Comparison of ENCODE assay signal across 8 cellular contexts in the genomic region with DNA sequence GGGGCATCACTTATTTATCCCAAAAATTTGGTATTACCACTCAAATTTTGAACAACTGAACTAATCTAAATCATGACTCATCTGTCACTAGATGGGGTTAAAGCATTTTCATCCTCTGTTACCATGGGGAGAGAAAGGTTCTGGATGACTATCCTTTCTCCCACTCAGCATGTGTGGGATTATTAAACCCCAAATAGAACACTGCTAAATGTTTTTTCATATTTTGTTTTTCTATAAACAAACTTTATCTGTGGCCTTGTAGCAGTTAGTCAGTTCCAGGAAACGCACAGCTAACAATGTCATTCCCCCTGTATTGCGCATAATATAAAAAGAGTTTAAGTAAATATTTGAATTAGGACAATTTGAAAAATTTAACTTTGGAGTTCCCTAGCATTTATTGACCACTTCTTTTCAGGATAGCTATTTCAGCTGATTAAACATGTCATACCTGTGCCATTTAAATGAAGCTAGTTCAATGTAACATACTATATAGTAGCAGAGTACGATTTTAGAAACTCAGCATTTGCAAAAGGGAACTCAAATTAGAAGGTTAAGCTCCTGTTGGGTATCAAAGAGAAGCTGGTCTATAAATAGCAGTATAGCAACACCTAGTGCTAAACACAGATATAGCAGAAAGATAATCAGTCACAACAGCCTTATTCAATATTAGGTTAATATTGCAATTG. TPM values are rescaled to one million over a fixed set of nuclear protein-coding genes. Genes with fewer than 3 reads are reported as not detected.
A peak's percentile ranks its signal among the peaks of the same experiment; 100 is the strongest.
DNase-seq lines count a peak whose midpoint lies in the region; TF ChIP-seq lines count a peak whose summit lies in the region.

No MANE protein-coding gene starts in this region.

- TF ChIP-seq CTCF in GM12873 (IDR thresholded peaks at IDR 0.05; ENCODE audit: insufficient read depth, low read depth, low read length, missing control alignments) = peak; percentile 44
- TF ChIP-seq CTCF in VCaP (conservative IDR thresholded peaks at IDR 0.05) = peak; percentile 72

- in situ Hi-C loops in KBM-7 (cut with MboI; ENCODE audit: low pct_unique_long_range_greater_than_20kb, low sequenced_read_pairs) = no loop called here

- DNase-seq in A172 (ENCODE audit: low spot score) = peak; percentile 39
- peak; percentile 35 for DNase-seq in KBM-7
- DNase-seq in left kidney (ENCODE audit: low read depth, low spot score) = peak; percentile 19
- no peak for DNase-seq in SK-N-DZ (ENCODE audit: low spot score)
- DNase-seq in activated CD4-positive, CD25-positive, alpha-beta regulatory T cell (lab: John Stamatoyannopoulos, UW) = no peak
- DNase-seq in activated naive CD4-positive, alpha-beta T cell treated with anti-CD3 and anti-CD28 coated beads, Interleukin-2, amount 50 U/mL, for 16 hours = no peak

- H3K27ac ChIP-seq in VCaP = no peak overlapping the region

RNA-seq across cellular contexts. Expression of a gene that starts 9.2 kb away (rescaled TPM):
- not detected in 2 replicates for total RNA-seq in A172 (2014; rRNA removed; shearing (Covaris generic))
- polyA plus RNA-seq in SK-N-DZ (2014; cell fraction: cytosol; rRNA removed) = not detected in 2 replicates
- polyA plus RNA-seq in SK-N-DZ (2014; cell fraction: nucleus; rRNA removed) = not detected in 2 replicates

RNA-seq across cellular contexts. Expression of a gene that starts 23.6 kb away (rescaled TPM):
- 11.0 and 15.9 TPM in 2 replicates for total RNA-seq in A172 (2014; rRNA removed; shearing (Covaris generic))
- 3.1 TPM in 1 of 2 replicates, not detected in the other for polyA plus RNA-seq in SK-N-DZ (2014; cell fraction: cytosol; rRNA removed)
- polyA plus RNA-seq in SK-N-DZ (2014; cell fraction: nucleus; rRNA removed) = 0.02 TPM in 1 of 2 replicates, not detected in the other

Comparison
In these comparisons a context has a peak if more than half of its experiments do, and no peak if none do; other contexts are left out.
1. DNase-seq: peak in A172 (single experiment), KBM-7 (single experiment) and left kidney (single experiment); none in SK-N-DZ (single experiment), activated CD4-positive, CD25-positive, alpha-beta regulatory T cell (0 of 4) and activated naive CD4-positive, alpha-beta T cell treated with anti-CD3 and anti-CD28 coated beads, Interleukin-2, amount 50 U/mL, for 16 hours (single experiment).